Comparison of ENCODE assay signal across 12 cellular contexts in genomic region chr20:20084296-20084752, GRCh38. TPM values are rescaled to one million over a fixed set of nuclear protein-coding genes. Genes with fewer than 3 reads are reported as not detected.
A peak's percentile ranks its signal among the peaks of the same experiment; 100 is the strongest.
DNase-seq lines count a peak whose midpoint lies in the region; TF ChIP-seq lines count a peak whose summit lies in the region.
"Had no signal": no experiment of that assay in that cellular context is flagged by ENCODE, and none has a peak within 500 bp of the region (broad histone marks: within the 10 kb centered on the region; RNA-seq: fewer than 3 reads in every experiment).

No MANE protein-coding gene starts in this region.

- peaks cover 11% of the 10 kb centered on the region for H3K27me3 Mint-ChIP-seq in T-helper 2 cell treated with Interferon-gamma antibody and Interleukin-4, amounts not matched to agents 5 μg/mL and 100 μg/mL, for 36 hours (ENCODE audit: low read depth)
- peaks cover 18% of the 10 kb centered on the region for H3K27me3 Mint-ChIP-seq in activated CD4-positive, alpha-beta memory T cell treated with anti-CD3 and anti-CD28 coated beads, Interleukin-2, amount 10 ng/mL, durations not matched to agents 7 days and 5 days

- peaks cover 4% of the 10 kb centered on the region for H3K4me1 Mint-ChIP-seq in T-helper 2 cell treated with Interferon-gamma antibody and Interleukin-4, amounts not matched to agents 5 μg/mL and 100 μg/mL, for 36 hours (ENCODE audit: low read depth)
- peaks cover 2% of the 10 kb centered on the region for H3K4me1 Mint-ChIP-seq in activated CD4-positive, alpha-beta memory T cell treated with anti-CD3 and anti-CD28 coated beads, Interleukin-2, amount 10 ng/mL, durations not matched to agents 7 days and 5 days
- H3K4me1 Mint-ChIP-seq: nephron progenitor cell had no signal

- H3K9me3 Mint-ChIP-seq in T-helper 2 cell treated with Interferon-gamma antibody and Interleukin-4, amounts not matched to agents 5 μg/mL and 100 μg/mL, for 36 hours, result no peaks in the 10 kb centered on the region
- no peaks in the 10 kb centered on the region for H3K9me3 Mint-ChIP-seq in activated CD4-positive, alpha-beta memory T cell treated with anti-CD3 and anti-CD28 coated beads, Interleukin-2, amount 10 ng/mL, durations not matched to agents 7 days and 5 days
- H3K9me3 Mint-ChIP-seq: nephron progenitor cell had no signal

- H3K4me3 Mint-ChIP-seq in T-helper 2 cell treated with Interferon-gamma antibody and Interleukin-4, amounts not matched to agents 5 μg/mL and 100 μg/mL, for 36 hours, result peak overlapping the region; percentile 71
- H3K4me3 Mint-ChIP-seq in activated CD4-positive, alpha-beta memory T cell treated with anti-CD3 and anti-CD28 coated beads, Interleukin-2, amount 10 ng/mL, durations not matched to agents 7 days and 5 days, result no peak overlapping the region
- H3K4me3 Mint-ChIP-seq: nephron progenitor cell had no signal

- DNase-seq in T-helper 2 cell treated with Interferon-gamma antibody and Interleukin-4, amounts not matched to agents 5 μg/mL and 100 μg/mL, for 36 hours (ENCODE audit: low spot score), result no peak
- DNase-seq in T-helper 2 cell, result no peak
- peak; percentile 87 for DNase-seq in NCI-H524 treated with DMSO at 0.1 percent for 48 hours (lab: John Stamatoyannopoulos, UW)
- DNase-seq in dorsolateral prefrontal cortex, result peak in 7 of 10 donors; percentile 13 to 64 (median 39)
- DNase-seq in putamen (ENCODE audit: low spot score), result peak; percentile 50
- DNase-seq in KG1 (lab: John Stamatoyannopoulos, UW), result no peak
- DNase-seq in SW480 (ENCODE audit: low spot score), result no peak
- no peak for DNase-seq in activated CD4-positive, alpha-beta memory T cell treated with anti-CD3 and anti-CD28 coated beads, Interleukin-2, amount 10 ng/mL, durations not matched to agents 7 days and 5 days
- DNase-seq: activated naive CD4-positive, alpha-beta T cell treated with anti-CD3 and anti-CD28 coated beads, Interleukin-2, amount 50 U/mL, for 16 hours; nephron progenitor cell; stimulated activated CD4-positive, alpha-beta T cell treated with anti-CD3 and anti-CD28 coated beads, Interleukin-12 subunit alpha, Interleukin-12 subunit beta, amount 100 ng/mL, for 4 hours had no signal

- H3K36me3 Mint-ChIP-seq in T-helper 2 cell treated with Interferon-gamma antibody and Interleukin-4, amounts not matched to agents 5 μg/mL and 100 μg/mL, for 36 hours (ENCODE audit: low read depth), result no peaks in the 10 kb centered on the region
- no peaks in the 10 kb centered on the region for H3K36me3 Mint-ChIP-seq in activated CD4-positive, alpha-beta memory T cell treated with anti-CD3 and anti-CD28 coated beads, Interleukin-2, amount 10 ng/mL, durations not matched to agents 7 days and 5 days (ENCODE audit: low read depth)

- POLR2A ChIA-PET in activated CD4-positive, alpha-beta memory T cell treated with anti-CD3 and anti-CD28 coated beads, Interleukin-2, amount 10 ng/mL, durations not matched to agents 7 days and 5 days (lab: Charles Lee), result no interaction called here

- intact Hi-C loops in dorsolateral prefrontal cortex (cut with DNase I), result loop anchor here (5.0 to 10.0 kb wide), 6 partner anchors 150 to 510 kb away; partner anchors contain the start of gene INSM1 (in 1 of the 2)

- H3K27ac ChIP-seq in dorsolateral prefrontal cortex, result peak overlapping the region in 10 of 59 donors; percentile 1 to 46 (median 32)
- H3K27ac ChIP-seq: coronary artery had no signal

- peak overlapping the region in 13 of 59 donors; percentile 3 to 41 (median 28) for H3K4me3 ChIP-seq in dorsolateral prefrontal cortex
- H3K4me3 ChIP-seq: coronary artery had no signal

- H3K27me3 ChIP-seq in dorsolateral prefrontal cortex, result no peaks in the 10 kb centered on the region

- CTCF ChIA-PET in activated CD4-positive, alpha-beta memory T cell treated with anti-CD3 and anti-CD28 coated beads, Interleukin-2, amount 10 ng/mL, durations not matched to agents 7 days and 5 days (lab: Charles Lee), result interaction anchor here (1.1 to 1.9 kb wide), 2 partner anchors 153 to 512 kb away, joined by 4 to 11 read pairs; no protein-coding TSS in a partner anchor

- TF ChIP-seq CTCF in dorsolateral prefrontal cortex (IDR thresholded peaks at IDR 0.05 in 54 of 56, conservative IDR thresholded peaks at IDR 0.05 in 2 of 56; ENCODE audit: low read depth in 1 of 56, partially characterized antibody in 56 of 56), result no peak

- no peak overlapping the region for H3K27ac Mint-ChIP-seq in T-helper 2 cell treated with Interferon-gamma antibody and Interleukin-4, amounts not matched to agents 5 μg/mL and 100 μg/mL, for 36 hours
- H3K27ac Mint-ChIP-seq in activated CD4-positive, alpha-beta memory T cell treated with anti-CD3 and anti-CD28 coated beads, Interleukin-2, amount 10 ng/mL, durations not matched to agents 7 days and 5 days, result no peak overlapping the region
- H3K27ac Mint-ChIP-seq: nephron progenitor cell had no signal

RNA-seq across cellular contexts. Expression of gene CFAP61, which starts 32.0 kb away (rescaled TPM):
- total RNA-seq in dorsolateral prefrontal cortex, result 10 to 100 TPM in 40 of 120 experiments, 1 to 10 TPM in 80; 1.8 to 18.2 (median 8.6) TPM
- total RNA-seq in activated CD4-positive, alpha-beta memory T cell treated with anti-CD3 and anti-CD28 coated beads, Interleukin-2, amount 10 ng/mL, durations not matched to agents 7 days and 5 days, result not detected

RNA-seq across cellular contexts. Expression of gene CRNKL1, which starts 32.1 kb away (rescaled TPM):
- total RNA-seq in dorsolateral prefrontal cortex, result 10 to 100 TPM; 15.3 to 37.8 (median 23.5) TPM
- 10 to 100 TPM; 20.4 to 21.8 TPM for total RNA-seq in activated CD4-positive, alpha-beta memory T cell treated with anti-CD3 and anti-CD28 coated beads, Interleukin-2, amount 10 ng/mL, durations not matched to agents 7 days and 5 days

Comparison
In these comparisons a context has a peak if more than half of its experiments do, and no peak if none do; other contexts are left out.
1. DNase-seq: peak in NCI-H524 treated with DMSO at 0.1 percent for 48 hours (single experiment), dorsolateral prefrontal cortex (7 of 10) and putamen (single experiment); none in T-helper 2 cell treated with Interferon-gamma antibody and Interleukin-4, amounts not matched to agents 5 μg/mL and 100 μg/mL, for 36 hours (single experiment), T-helper 2 cell (0 of 5), KG1 (single experiment), SW480 (single experiment) and activated CD4-positive, alpha-beta memory T cell treated with anti-CD3 and anti-CD28 coated beads, Interleukin-2, amount 10 ng/mL, durations not matched to agents 7 days and 5 days (single experiment).